1 cellular context compared by ENCODE assay signal in the genomic region with DNA sequence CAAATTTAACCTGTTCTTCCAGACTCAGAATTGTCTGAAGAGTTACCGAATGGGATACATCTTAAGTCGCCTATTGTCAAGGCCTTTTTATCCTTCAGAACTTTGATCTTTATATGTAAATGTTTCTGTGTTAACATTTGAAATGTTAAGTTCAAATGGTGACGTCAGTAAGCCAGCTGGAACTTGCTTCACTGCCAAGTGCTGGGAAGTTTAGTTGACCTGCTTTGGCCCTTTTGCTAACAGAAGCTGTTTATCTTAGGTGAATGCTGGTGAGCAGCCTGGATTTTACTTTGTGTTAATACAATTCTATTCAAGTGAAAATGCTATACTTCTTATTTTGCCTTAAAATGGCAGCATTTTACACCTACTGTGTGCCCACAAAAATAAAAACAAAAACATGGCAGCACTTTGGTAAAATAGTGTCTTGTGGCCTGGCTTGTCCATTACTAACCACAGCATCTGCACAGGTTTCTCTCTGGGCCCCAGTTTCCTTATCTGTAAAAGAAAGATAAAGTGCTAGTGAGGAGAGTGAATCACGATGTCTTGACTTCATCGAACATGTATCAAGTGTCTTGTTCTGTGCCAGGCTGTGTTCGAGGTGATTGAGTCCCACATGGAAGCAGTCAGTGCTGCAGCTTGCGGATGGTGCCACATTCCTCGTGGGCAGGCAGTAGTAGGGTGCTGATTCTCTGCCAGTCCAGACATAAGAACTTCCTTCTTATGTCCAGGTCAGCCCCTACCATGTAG.
TF ChIP-seq lines count a peak whose summit lies in the region.

No MANE protein-coding gene starts in this region.

TF ChIP-seq in liver, 16 proteins besides CTCF, POLR2A, EP300 and RAD21 (continued from another document):
- TF ChIP-seq, protein P1, sequence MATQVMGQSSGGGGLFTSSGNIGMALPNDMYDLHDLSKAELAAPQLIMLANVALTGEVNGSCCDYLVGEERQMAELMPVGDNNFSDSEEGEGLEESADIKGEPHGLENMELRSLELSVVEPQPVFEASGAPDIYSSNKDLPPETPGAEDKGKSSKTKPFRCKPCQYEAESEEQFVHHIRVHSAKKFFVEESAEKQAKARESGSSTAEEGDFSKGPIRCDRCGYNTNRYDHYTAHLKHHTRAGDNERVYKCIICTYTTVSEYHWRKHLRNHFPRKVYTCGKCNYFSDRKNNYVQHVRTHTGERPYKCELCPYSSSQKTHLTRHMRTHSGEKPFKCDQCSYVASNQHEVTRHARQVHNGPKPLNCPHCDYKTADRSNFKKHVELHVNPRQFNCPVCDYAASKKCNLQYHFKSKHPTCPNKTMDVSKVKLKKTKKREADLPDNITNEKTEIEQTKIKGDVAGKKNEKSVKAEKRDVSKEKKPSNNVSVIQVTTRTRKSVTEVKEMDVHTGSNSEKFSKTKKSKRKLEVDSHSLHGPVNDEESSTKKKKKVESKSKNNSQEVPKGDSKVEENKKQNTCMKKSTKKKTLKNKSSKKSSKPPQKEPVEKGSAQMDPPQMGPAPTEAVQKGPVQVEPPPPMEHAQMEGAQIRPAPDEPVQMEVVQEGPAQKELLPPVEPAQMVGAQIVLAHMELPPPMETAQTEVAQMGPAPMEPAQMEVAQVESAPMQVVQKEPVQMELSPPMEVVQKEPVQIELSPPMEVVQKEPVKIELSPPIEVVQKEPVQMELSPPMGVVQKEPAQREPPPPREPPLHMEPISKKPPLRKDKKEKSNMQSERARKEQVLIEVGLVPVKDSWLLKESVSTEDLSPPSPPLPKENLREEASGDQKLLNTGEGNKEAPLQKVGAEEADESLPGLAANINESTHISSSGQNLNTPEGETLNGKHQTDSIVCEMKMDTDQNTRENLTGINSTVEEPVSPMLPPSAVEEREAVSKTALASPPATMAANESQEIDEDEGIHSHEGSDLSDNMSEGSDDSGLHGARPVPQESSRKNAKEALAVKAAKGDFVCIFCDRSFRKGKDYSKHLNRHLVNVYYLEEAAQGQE (IDR thresholded peaks at IDR 0.05): peak; percentile 89
